Comparison of ENCODE assay signal across 1 cellular context in the genomic region with DNA sequence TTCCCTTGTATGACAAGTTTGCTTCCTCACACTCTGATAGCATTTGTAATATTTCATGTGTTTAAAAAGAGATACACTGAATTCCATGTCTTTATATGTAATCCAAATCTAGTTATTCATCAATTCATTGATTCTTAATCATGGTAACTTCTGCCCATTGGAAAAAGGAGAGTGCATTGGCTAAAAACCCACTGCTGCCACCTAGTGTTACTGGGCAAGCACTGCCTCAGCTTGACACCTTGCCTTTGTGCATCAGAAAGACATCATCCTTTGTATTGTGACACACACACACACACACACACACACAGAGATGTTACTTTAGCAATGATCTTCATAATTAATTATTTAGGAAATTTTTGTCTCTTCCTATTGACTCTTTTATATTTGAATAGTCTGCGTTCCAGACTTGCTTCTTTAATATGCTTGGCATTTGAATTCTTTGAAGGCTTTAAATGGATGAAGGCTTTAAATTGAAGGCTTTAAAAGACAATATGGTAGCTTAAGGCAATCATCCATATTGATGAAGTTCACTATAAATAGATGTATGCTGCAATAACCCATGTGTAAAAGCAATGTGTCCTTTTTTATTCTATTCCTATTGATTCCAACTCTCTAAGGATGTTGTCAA.
TF ChIP-seq lines count a peak whose summit lies in the region.

No MANE protein-coding gene starts in this region.

TF ChIP-seq in HCT116, 20 proteins besides CTCF, POLR2A, EP300 and RAD21 (continued from another document):
- TF ChIP-seq FOSL1 (IDR thresholded peaks at IDR 0.05; ENCODE audit: low read depth) (no peak), CEBPB (IDR thresholded peaks at IDR 0.05; ENCODE audit: low read depth) (no peak), JUND (IDR thresholded peaks at IDR 0.05) (no peak), CBX3 (IDR thresholded peaks at IDR 0.05; ENCODE audit: low read depth) (no peak)
- TF ChIP-seq, protein P1, sequence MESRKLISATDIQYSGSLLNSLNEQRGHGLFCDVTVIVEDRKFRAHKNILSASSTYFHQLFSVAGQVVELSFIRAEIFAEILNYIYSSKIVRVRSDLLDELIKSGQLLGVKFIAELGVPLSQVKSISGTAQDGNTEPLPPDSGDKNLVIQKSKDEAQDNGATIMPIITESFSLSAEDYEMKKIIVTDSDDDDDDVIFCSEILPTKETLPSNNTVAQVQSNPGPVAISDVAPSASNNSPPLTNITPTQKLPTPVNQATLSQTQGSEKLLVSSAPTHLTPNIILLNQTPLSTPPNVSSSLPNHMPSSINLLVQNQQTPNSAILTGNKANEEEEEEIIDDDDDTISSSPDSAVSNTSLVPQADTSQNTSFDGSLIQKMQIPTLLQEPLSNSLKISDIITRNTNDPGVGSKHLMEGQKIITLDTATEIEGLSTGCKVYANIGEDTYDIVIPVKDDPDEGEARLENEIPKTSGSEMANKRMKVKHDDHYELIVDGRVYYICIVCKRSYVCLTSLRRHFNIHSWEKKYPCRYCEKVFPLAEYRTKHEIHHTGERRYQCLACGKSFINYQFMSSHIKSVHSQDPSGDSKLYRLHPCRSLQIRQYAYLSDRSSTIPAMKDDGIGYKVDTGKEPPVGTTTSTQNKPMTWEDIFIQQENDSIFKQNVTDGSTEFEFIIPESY (IDR thresholded peaks at IDR 0.05; ENCODE audit: extremely low read depth, insufficient replicate concordance, low read length) = no peak
